ENCODE assay signal across 21 cellular contexts in genomic region chr10:62710182-62710581, GRCh38.
DNase-seq lines count a peak whose midpoint lies in the region; ATAC-seq and TF ChIP-seq lines count a peak whose summit lies in the region.
"Had no signal": no experiment of that assay in that cellular context is flagged by ENCODE, and none has a peak within 500 bp of the region (broad histone marks: within the 10 kb centered on the region; RNA-seq: fewer than 3 reads in every experiment).

No MANE protein-coding gene starts in this region.

- H3K4me2 ChIP-seq in BLaER1, result peak overlapping the region; percentile 75; the same call in 1 of the 2 replicates
- peak overlapping the region; percentile 70 for H3K4me2 ChIP-seq in OCI-LY3 (ENCODE audit: low read length)
- H3K4me2 ChIP-seq: hepatocyte had no signal

- no peaks in the 10 kb centered on the region for H3K79me2 ChIP-seq in OCI-LY3 (ENCODE audit: low read length)
- H3K79me2 ChIP-seq: hepatocyte had no signal

- peak overlapping the region; percentile 33; the same call in 1 of the 2 replicates for H2AFZ ChIP-seq in OCI-LY3 (ENCODE audit: low read depth, low read length)
- H2AFZ ChIP-seq: hepatocyte had no signal

- H3K27me3 ChIP-seq in BLaER1 (no peaks in the 10 kb centered on the region), OCI-LY3 (ENCODE audit: low read depth, low read length) (no peaks in the 10 kb centered on the region)
- H3K27me3 ChIP-seq: hepatocyte had no signal

- H3K4me1 ChIP-seq in BLaER1, result peaks cover 28% of the 10 kb centered on the region
- H3K4me1 ChIP-seq in OCI-LY3 (ENCODE audit: low read length), result peaks cover 38% of the 10 kb centered on the region

- TF ChIP-seq CTCF in OCI-LY3 (IDR thresholded peaks at IDR 0.05; ENCODE audit: low read depth, low read length), result no peak

- peak; percentile 54 for ATAC-seq in GM19438 (IDR thresholded peaks at IDR 0.05; ENCODE audit: low read depth, unreplicated experiment)
- ATAC-seq in HG03175 (IDR thresholded peaks at IDR 0.05; ENCODE audit: unreplicated experiment), result peak; percentile 57
- ATAC-seq: activated T-helper 17 cell treated with anti-CD3 and anti-CD28 coated beads, Interleukin-2, amount 50 U/mL, for 72 hours; K562; Panc1; right cardiac atrium had no signal

- H3K9me3 ChIP-seq in BLaER1 (peaks cover 15% of the 10 kb centered on the region; the same call in 1 of the 2 replicates), OCI-LY3 (ENCODE audit: insufficient read depth, low read length) (no peaks in the 10 kb centered on the region)

- H3K36me3 ChIP-seq in BLaER1, result no peaks in the 10 kb centered on the region
- no peaks in the 10 kb centered on the region for H3K36me3 ChIP-seq in OCI-LY3 (replicated peaks; ENCODE audit: low read depth, low read length)

- no peak overlapping the region for H3K9ac ChIP-seq in BLaER1
- H3K9ac ChIP-seq in OCI-LY3 (ENCODE audit: low read length), result peak overlapping the region; percentile 40; the same call in 1 of the 2 replicates

- H4K20me1 ChIP-seq in BLaER1 (no peaks in the 10 kb centered on the region), OCI-LY3 (ENCODE audit: insufficient read depth, low read length) (no peaks in the 10 kb centered on the region)

- DNase-seq in NK-92 (lab: John Stamatoyannopoulos, UW; ENCODE audit: unreplicated experiment), result no peak
- no peak for DNase-seq in ureter (ENCODE audit: low spot score)
- no peak for DNase-seq in activated gamma-delta T cell (lab: John Stamatoyannopoulos, UW)
- DNase-seq in NCI-H1436 (lab: John Stamatoyannopoulos, UW), result no peak
- DNase-seq: activated CD8-positive, alpha-beta memory T cell treated with anti-CD3 and anti-CD28 coated beads for 24 hours; CD4-positive, alpha-beta T cell; effector CD8-positive, alpha-beta T cell; kidney; NCI-H1417; NCI-H446; nucleus accumbens; right cardiac atrium; stimulated activated CD4-positive, alpha-beta T cell treated with anti-CD3 and anti-CD28 coated beads, Interleukin-1b, Interleukin-23, amount 100 ng/mL, for 48 hours had no signal

- no peak overlapping the region for H3K4me3 ChIP-seq in BLaER1
- peak overlapping the region; percentile 36 for H3K4me3 ChIP-seq in OCI-LY3 (ENCODE audit: low read length)
- H3K4me3 ChIP-seq: hepatocyte, K562 had no signal

- no peak overlapping the region for H3K27ac ChIP-seq in BLaER1
- H3K27ac ChIP-seq in OCI-LY3 (ENCODE audit: low read length), result peak overlapping the region; percentile 74
- H3K27ac ChIP-seq: hepatocyte had no signal
